Comparison of ENCODE assay signal across 32 cellular contexts in the genomic region with DNA sequence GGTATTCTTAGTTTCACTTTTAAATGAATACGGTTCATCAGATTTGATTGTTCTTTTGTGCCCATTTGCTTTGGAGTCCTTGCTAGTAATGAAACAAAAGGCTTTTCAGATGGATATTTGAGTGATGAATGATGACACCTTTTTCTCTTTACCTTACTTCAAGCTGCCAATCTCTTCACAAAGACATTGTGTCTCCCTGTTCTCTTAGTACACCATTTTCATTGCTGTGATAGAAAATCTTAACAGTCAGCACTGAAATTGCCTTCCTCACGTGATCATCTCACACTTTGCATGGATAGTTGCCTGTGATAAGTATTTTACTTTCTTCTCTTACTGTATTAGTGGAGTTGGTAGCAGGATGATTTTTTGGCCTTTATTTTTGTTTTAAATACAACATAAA.
DNase-seq lines count a peak whose midpoint lies in the region; ATAC-seq, FAIRE-seq and TF ChIP-seq lines count a peak whose summit lies in the region.
"Had no signal": no experiment of that assay in that cellular context is flagged by ENCODE, and none has a peak within 500 bp of the region (broad histone marks: within the 10 kb centered on the region; RNA-seq: fewer than 3 reads in every experiment).

No MANE protein-coding gene starts in this region.

- H3K27me3 ChIP-seq in MM.1S (replicated peaks; ENCODE audit: insufficient read depth, low read length) = no peaks in the 10 kb centered on the region
- H3K27me3 ChIP-seq in H1 (replicated peaks in 1 of 4; ENCODE audit: control insufficient read depth in 3 of 4, extremely low read depth in 1 of 4, insufficient read depth in 3 of 4, low read length in 3 of 4) = no peaks in the 10 kb centered on the region
- H3K27me3 ChIP-seq: heart left ventricle, neural progenitor cell, right atrium auricular region, upper lobe of right lung had no signal

- no peak overlapping the region for H3K27ac Mint-ChIP-seq in Calu3 (ENCODE audit: unreplicated experiment)
- H3K27ac Mint-ChIP-seq in activated CD4-positive, alpha-beta memory T cell treated with anti-CD3 and anti-CD28 coated beads, Interleukin-2, amount 10 ng/mL, durations not matched to agents 7 days and 5 days = no peak overlapping the region
- H3K27ac Mint-ChIP-seq in activated CD8-positive, alpha-beta T cell treated with anti-CD3 and anti-CD28 coated beads for 36 hours = no peak overlapping the region
- H3K27ac Mint-ChIP-seq: activated CD8-positive, alpha-beta T cell treated with anti-CD3 and anti-CD28 coated beads, Interleukin-2, amount 10 ng/mL, durations not matched to agents 7 days and 5 days; activated naive CD4-positive, alpha-beta T cell treated with anti-CD3 and anti-CD28 coated beads, Interleukin-2, amount 50 U/mL, for 24 hours; activated T-helper 2 cell treated with anti-CD3 and anti-CD28 coated beads, Interferon-gamma antibody, Interleukin-2, Interleukin-4, amounts not matched to agents 10 μg/mL and 5 μg/mL and 100 μg/mL, durations not matched to agents 14 hours and 24 hours and 36 hours; CD4-positive, CD25-positive, alpha-beta regulatory T cell; IgD-negative memory B cell; memory B cell; neural progenitor cell had no signal

- DNase-seq in A549 (ENCODE audit: low read depth in 1 of 2, low spot score in 1 of 2) = no peak
- DNase-seq in Calu3 = no peak
- peak; percentile 25 for DNase-seq in MM.1S
- DNase-seq in H1 (ENCODE audit: low read depth in 1 of 2, low spot score in 2 of 2) = no peak
- no peak for DNase-seq in activated CD4-positive, alpha-beta memory T cell treated with anti-CD3 and anti-CD28 coated beads, Interleukin-2, amount 10 ng/mL, durations not matched to agents 7 days and 5 days
- DNase-seq in NCI-H510A (lab: John Stamatoyannopoulos, UW) = no peak
- no peak for DNase-seq in activated CD8-positive, alpha-beta T cell treated with anti-CD3 and anti-CD28 coated beads for 36 hours
- DNase-seq in NCI-H69 (lab: John Stamatoyannopoulos, UW) = no peak
- DNase-seq: activated CD4-positive, CD25-positive, alpha-beta regulatory T cell treated with anti-CD3 and anti-CD28 coated beads, Interleukin-2, amount 50 U/mL, for 72 hours; activated CD8-positive, alpha-beta T cell treated with anti-CD3 and anti-CD28 coated beads, Interleukin-2, amount 10 ng/mL, durations not matched to agents 7 days and 5 days; amygdala; CD4-positive, CD25-positive, alpha-beta regulatory T cell; effector memory CD4-positive, alpha-beta T cell; EL; foreskin fibroblast; heart left ventricle; left cardiac atrium; NCI-H1694; NCI-H82; stimulated activated CD4-positive, alpha-beta T cell treated with anti-CD3 and anti-CD28 coated beads, Interleukin-2, amount 100 ng/mL, for 24 hours; T-helper 2 cell; upper lobe of right lung had no signal

- 0 out of 3 replicates have a peak, but pooled peaks cover 3% of the 10 kb centered on the region for H3K9me3 ChIP-seq in A549
- H3K9me3 ChIP-seq in MM.1S (replicated peaks; ENCODE audit: insufficient read depth, low read length) = no peaks in the 10 kb centered on the region
- peaks cover 10 to 15% of the 10 kb centered on the region in 2 experiments; a peak in 3 of 4 replicates for H3K9me3 ChIP-seq in H1 (ENCODE audit: insufficient read depth in 2 of 2, low read depth in 1 of 2, low read length in 1 of 2)
- H3K9me3 ChIP-seq: upper lobe of right lung had no signal

- H4K8ac ChIP-seq in H1 (ENCODE audit: extremely low read depth, insufficient read depth, low read length) = no peak overlapping the region

- H3K4me1 ChIP-seq in A549 (no peaks in the 10 kb centered on the region), MM.1S (ENCODE audit: low read length) (0 out of 2 replicates have a peak, but pooled peaks cover 4% of the 10 kb centered on the region), H1 (replicated peaks in 1 of 4; ENCODE audit: control insufficient read depth in 3 of 4, insufficient read depth in 4 of 4, low read length in 3 of 4) (peaks cover 0 to 4% (median 1%) of the 10 kb centered on the region in 4 experiments; a peak in 2 of 7 replicates)
- H3K4me1 ChIP-seq: heart left ventricle, parathyroid adenoma, right atrium auricular region, upper lobe of right lung had no signal

- intact Hi-C loops in Calu3 (cut with micrococcal nuclease; ENCODE audit: unreplicated experiment) = no loop called here
- intact Hi-C loops in activated CD8-positive, alpha-beta T cell treated with anti-CD3 and anti-CD28 coated beads for 36 hours (cut with micrococcal nuclease) = no loop called here

- no peak for TF ChIP-seq RAD21 in A549 (conservative IDR thresholded peaks at IDR 0.05 in 1 of 2, IDR thresholded peaks at IDR 0.05 in 1 of 2)
- no peak for TF ChIP-seq RAD21 in H1 (IDR thresholded peaks at IDR 0.05 in 1 of 2, conservative IDR thresholded peaks at IDR 0.05 in 1 of 2; ENCODE audit: low read depth in 2 of 2, low read length in 2 of 2)

- no TSS peak for BruUV-seq in Calu3 (replicated peaks; lab: Mats Ljungman, UMichigan)

- peak overlapping the region; percentile 84 for H2BK120ac ChIP-seq in H1 (replicated peaks; ENCODE audit: low read depth, low read length)

- H3K79me2 ChIP-seq in MM.1S (ENCODE audit: low read length) (no peaks in the 10 kb centered on the region), H1 (ENCODE audit: control insufficient read depth in 1 of 2, insufficient read depth in 2 of 2, low read length in 2 of 2) (no peaks in the 10 kb centered on the region)
- H3K79me2 ChIP-seq: parathyroid adenoma had no signal

- H3K4me2 ChIP-seq in A549 (peak overlapping the region; percentile 36; the same call in 2 of the 3 replicates), MM.1S (ENCODE audit: low read depth, low read length) (peak overlapping the region; percentile 39; the same call in 1 of the 2 replicates), H1 (ENCODE audit: insufficient read depth in 1 of 2, low read depth in 2 of 2, low read length in 2 of 2) (peak overlapping the region in 1 of 2 experiments; percentile 14; a peak in 1 of 4 replicates)
- H3K4me2 ChIP-seq: neural progenitor cell, smooth muscle cell had no signal

- H3K9ac ChIP-seq in MM.1S (ENCODE audit: low read length) = no peak overlapping the region
- no peak overlapping the region for H3K9ac ChIP-seq in H1 (replicated peaks in 1 of 4; ENCODE audit: extremely low read depth in 1 of 4, low read depth in 3 of 4, low read length in 3 of 4)
- H3K9ac ChIP-seq: neural progenitor cell, parathyroid adenoma had no signal

- H4K20me1 ChIP-seq in MM.1S (ENCODE audit: insufficient read depth, low read length) (no peaks in the 10 kb centered on the region), H1 (replicated peaks in 1 of 2; ENCODE audit: control insufficient read depth in 1 of 2, insufficient read depth in 2 of 2, low read length in 2 of 2) (no peaks in the 10 kb centered on the region)

- FAIRE-seq in A549 (lab: Jason Lieb, UNC) (no peak), H1 (lab: Jason Lieb, UNC) (no peak)
- FAIRE-seq: colon had no signal

- no peak overlapping the region for H2BK20ac ChIP-seq in H1 (ENCODE audit: low read length)

- no peaks in the 10 kb centered on the region for H3F3A ChIP-seq in MM.1S (ENCODE audit: insufficient read depth, low read length)

- WGBS in A549 (ENCODE audit: missing lambda C conversion rate) = 3% methylated on average over 2 of the region's 2 CpGs
- 76% methylated on average over 2 of the region's 2 CpGs; no CpG with 5 or more reads in 1 of the 2 experiments for WGBS in H1 (ENCODE audit: extremely low coverage in 1 of 2, insufficient coverage in 1 of 2, insufficient read length in 1 of 2, insufficient replicate concordance in 2 of 2, low coverage in 1 of 2, low lambda C conversion rate in 2 of 2, missing lambda C conversion rate in 1 of 2), 2 experiments

- ATAC-seq in A549 = no peak
- no peak for ATAC-seq in activated CD8-positive, alpha-beta T cell treated with anti-CD3 and anti-CD28 coated beads for 36 hours
- ATAC-seq: activated CD8-positive, alpha-beta T cell treated with anti-CD3 and anti-CD28 coated beads, Interleukin-2, amount 10 ng/mL, durations not matched to agents 7 days and 5 days; heart left ventricle; left cardiac atrium; Right ventricle myocardium inferior; upper lobe of right lung had no signal

- no peak overlapping the region for H3K4ac ChIP-seq in H1 (replicated peaks; ENCODE audit: insufficient read length, low read depth, low read length)

- H2AFZ ChIP-seq in MM.1S (ENCODE audit: low read length) = peak overlapping the region; percentile 17; the same call in 1 of the 2 replicates
- H2AFZ ChIP-seq in H1 (ENCODE audit: low read length) = 0 out of 2 replicates have a peak overlapping the region, but pooled peaks have one; percentile 24
- H2AFZ ChIP-seq: neural progenitor cell, parathyroid adenoma had no signal

- H3K36me3 ChIP-seq in MM.1S (replicated peaks; ENCODE audit: insufficient read depth, low read length) (no peaks in the 10 kb centered on the region), H1 (ENCODE audit: control insufficient read depth in 2 of 4, insufficient read depth in 4 of 4, low read length in 3 of 4) (peaks cover 0 to 3% (median 0%) of the 10 kb centered on the region in 4 experiments; a peak in 1 of 8 replicates)
- H3K36me3 ChIP-seq: heart left ventricle, neural progenitor cell, right atrium auricular region, upper lobe of right lung had no signal

- no peak for TF ChIP-seq EP300 in A549 (IDR thresholded peaks at IDR 0.05)
- no peak for TF ChIP-seq EP300 in H1 (IDR thresholded peaks at IDR 0.05; ENCODE audit: borderline replicate concordance in 1 of 2, low read depth in 2 of 2, low read length in 2 of 2)

- H3K56ac ChIP-seq in H1 (replicated peaks; ENCODE audit: insufficient read length, low read depth, low read length) = no peak overlapping the region

- no peaks in the 10 kb centered on the region for H3K4me1 Mint-ChIP-seq in Calu3 (ENCODE audit: low read depth, unreplicated experiment)
- no peaks in the 10 kb centered on the region for H3K4me1 Mint-ChIP-seq in activated CD4-positive, alpha-beta memory T cell treated with anti-CD3 and anti-CD28 coated beads, Interleukin-2, amount 10 ng/mL, durations not matched to agents 7 days and 5 days
- no peaks in the 10 kb centered on the region for H3K4me1 Mint-ChIP-seq in activated CD8-positive, alpha-beta T cell treated with anti-CD3 and anti-CD28 coated beads for 36 hours (ENCODE audit: low read depth)
- H3K4me1 Mint-ChIP-seq: activated naive CD4-positive, alpha-beta T cell treated with anti-CD3 and anti-CD28 coated beads, Interleukin-2, amount 50 U/mL, for 24 hours; CD4-positive, CD25-positive, alpha-beta regulatory T cell; IgD-negative memory B cell; memory B cell had no signal

- H4K5ac ChIP-seq in H1 (ENCODE audit: insufficient read length, low read depth, low read length) = peak overlapping the region; percentile 28

- H3K14ac ChIP-seq in H1 (ENCODE audit: insufficient read length) = no peak overlapping the region

- H3K4me3 ChIP-seq in A549 (no peak overlapping the region; the same call in 2 of the 3 replicates), MM.1S (ENCODE audit: low read length) (peak overlapping the region; percentile 42), H1 (ENCODE audit: extremely low read depth in 1 of 4, insufficient read depth in 2 of 4, low read depth in 3 of 4, low read length in 4 of 4) (peak overlapping the region in 1 of 4 experiments; percentile 1; a peak in 1 of 8 replicates)
- H3K4me3 ChIP-seq: neural progenitor cell, right atrium auricular region, smooth muscle cell, upper lobe of right lung had no signal

- CTCF ChIA-PET in A549 (lab: Yijun Ruan, JAX) (no interaction called here), Calu3 (lab: Charles Lee) (no interaction called here), H1 (lab: Charles Lee; ENCODE audit: partially characterized antibody) (interaction anchor here (1.4 kb wide), 1 partner anchor 19 kb away, joined by 3 read pairs; no protein-coding TSS in a partner anchor)
- CTCF ChIA-PET in activated CD4-positive, alpha-beta memory T cell treated with anti-CD3 and anti-CD28 coated beads, Interleukin-2, amount 10 ng/mL, durations not matched to agents 7 days and 5 days (lab: Charles Lee) = no interaction called here
- CTCF ChIA-PET in activated CD8-positive, alpha-beta T cell treated with anti-CD3 and anti-CD28 coated beads for 36 hours (lab: Charles Lee) = no interaction called here

- no peaks in the 10 kb centered on the region for H3K36me3 Mint-ChIP-seq in Calu3 (ENCODE audit: insufficient read depth, unreplicated experiment)
- H3K36me3 Mint-ChIP-seq in activated CD4-positive, alpha-beta memory T cell treated with anti-CD3 and anti-CD28 coated beads, Interleukin-2, amount 10 ng/mL, durations not matched to agents 7 days and 5 days (ENCODE audit: low read depth) = no peaks in the 10 kb centered on the region
- H3K36me3 Mint-ChIP-seq in activated CD8-positive, alpha-beta T cell treated with anti-CD3 and anti-CD28 coated beads for 36 hours (ENCODE audit: low read depth) = no peaks in the 10 kb centered on the region
- H3K36me3 Mint-ChIP-seq: activated naive CD4-positive, alpha-beta T cell treated with anti-CD3 and anti-CD28 coated beads, Interleukin-2, amount 50 U/mL, for 24 hours; CD4-positive, CD25-positive, alpha-beta regulatory T cell; memory B cell had no signal

- no peaks in the 10 kb centered on the region; the same call in 1 of the 2 replicates for H3K23me2 ChIP-seq in H1 (ENCODE audit: low read depth, low read length)

- peaks cover 5% of the 10 kb centered on the region for H3K9me3 Mint-ChIP-seq in Calu3 (ENCODE audit: low read depth, unreplicated experiment)
- H3K9me3 Mint-ChIP-seq in activated CD4-positive, alpha-beta memory T cell treated with anti-CD3 and anti-CD28 coated beads, Interleukin-2, amount 10 ng/mL, durations not matched to agents 7 days and 5 days = peaks cover 15% of the 10 kb centered on the region
- peaks cover 3% of the 10 kb centered on the region for H3K9me3 Mint-ChIP-seq in activated CD8-positive, alpha-beta T cell treated with anti-CD3 and anti-CD28 coated beads for 36 hours
- H3K9me3 Mint-ChIP-seq: activated naive CD4-positive, alpha-beta T cell treated with anti-CD3 and anti-CD28 coated beads, Interleukin-2, amount 50 U/mL, for 24 hours had no signal

- no peak overlapping the region for H3K18ac ChIP-seq in H1 (ENCODE audit: extremely low read depth, low read length)

- no peak overlapping the region for H3K27ac ChIP-seq in A549
- no peak overlapping the region for H3K27ac ChIP-seq in MM.1S (ENCODE audit: low read length)
- no peak overlapping the region for H3K27ac ChIP-seq in H1 (ENCODE audit: low read depth, low read length)
- H3K27ac ChIP-seq: heart left ventricle, neural progenitor cell, parathyroid adenoma, right atrium auricular region, upper lobe of right lung had no signal

- no peak overlapping the region for H4K91ac ChIP-seq in H1 (replicated peaks; ENCODE audit: insufficient read length, low read length)

- H3K79me1 ChIP-seq in H1 (ENCODE audit: low read depth, low read length) = no peaks in the 10 kb centered on the region

- POLR2A ChIA-PET in A549 (lab: Yijun Ruan, JAX) (no interaction called here), H1 (lab: Charles Lee; ENCODE audit: partially characterized antibody) (no interaction called here)
- POLR2A ChIA-PET in activated CD4-positive, alpha-beta memory T cell treated with anti-CD3 and anti-CD28 coated beads, Interleukin-2, amount 10 ng/mL, durations not matched to agents 7 days and 5 days (lab: Charles Lee) = no interaction called here
- POLR2A ChIA-PET in activated CD8-positive, alpha-beta T cell treated with anti-CD3 and anti-CD28 coated beads for 36 hours (lab: Charles Lee) = no interaction called here

- no peak overlapping the region for H2BK5ac ChIP-seq in H1 (ENCODE audit: low read depth, low read length)

- TF ChIP-seq POLR2A in A549 (IDR thresholded peaks at IDR 0.05; ENCODE audit: low read length) (no peak), H1 (IDR thresholded peaks at IDR 0.05; ENCODE audit: control extremely low read depth in 1 of 2, low read depth in 2 of 2, low read length in 2 of 2) (no peak)

- H3K4me3 Mint-ChIP-seq in Calu3 (ENCODE audit: low read depth, unreplicated experiment) = peak overlapping the region; percentile 32
- no peak overlapping the region for H3K4me3 Mint-ChIP-seq in activated CD4-positive, alpha-beta memory T cell treated with anti-CD3 and anti-CD28 coated beads, Interleukin-2, amount 10 ng/mL, durations not matched to agents 7 days and 5 days
- H3K4me3 Mint-ChIP-seq in activated CD8-positive, alpha-beta T cell treated with anti-CD3 and anti-CD28 coated beads for 36 hours = no peak overlapping the region
- H3K4me3 Mint-ChIP-seq: activated CD8-positive, alpha-beta T cell treated with anti-CD3 and anti-CD28 coated beads, Interleukin-2, amount 10 ng/mL, durations not matched to agents 7 days and 5 days; activated naive CD4-positive, alpha-beta T cell treated with anti-CD3 and anti-CD28 coated beads, Interleukin-2, amount 50 U/mL, for 24 hours; CD4-positive, CD25-positive, alpha-beta regulatory T cell; IgD-negative memory B cell; memory B cell; neural progenitor cell had no signal

- no peak overlapping the region for H2AK5ac ChIP-seq in H1 (ENCODE audit: low read depth, low read length)

- H3K9me2 ChIP-seq in MM.1S (replicated peaks; ENCODE audit: insufficient read depth, low read length) = no peaks in the 10 kb centered on the region

- no peaks in the 10 kb centered on the region for H3K27me3 Mint-ChIP-seq in Calu3 (ENCODE audit: unreplicated experiment)
- H3K27me3 Mint-ChIP-seq in activated CD4-positive, alpha-beta memory T cell treated with anti-CD3 and anti-CD28 coated beads, Interleukin-2, amount 10 ng/mL, durations not matched to agents 7 days and 5 days = no peaks in the 10 kb centered on the region
- H3K27me3 Mint-ChIP-seq in activated CD8-positive, alpha-beta T cell treated with anti-CD3 and anti-CD28 coated beads for 36 hours = no peaks in the 10 kb centered on the region
- H3K27me3 Mint-ChIP-seq: activated naive CD4-positive, alpha-beta T cell treated with anti-CD3 and anti-CD28 coated beads, Interleukin-2, amount 50 U/mL, for 24 hours; CD4-positive, CD25-positive, alpha-beta regulatory T cell; IgD-negative memory B cell; memory B cell had no signal

- no peak overlapping the region for H2BK15ac ChIP-seq in H1 (ENCODE audit: low read length)

- H3K23ac ChIP-seq in H1 (ENCODE audit: insufficient read length) = no peak overlapping the region

- TF ChIP-seq CTCF in A549 (IDR thresholded peaks at IDR 0.05) = no peak
- no peak for TF ChIP-seq CTCF in Calu3 (IDR thresholded peaks at IDR 0.05; ENCODE audit: unreplicated experiment)
- no peak for TF ChIP-seq CTCF in MM.1S (IDR thresholded peaks at IDR 0.05; ENCODE audit: low read length)
- no peak for TF ChIP-seq CTCF in H1 (IDR thresholded peaks at IDR 0.05; ENCODE audit: control extremely low read depth in 1 of 3, insufficient read depth in 1 of 3, low read depth in 1 of 3, low read length in 3 of 3)
- TF ChIP-seq CTCF in activated CD8-positive, alpha-beta T cell treated with anti-CD3 and anti-CD28 coated beads for 36 hours (IDR thresholded peaks at IDR 0.05) = no peak

- no peak overlapping the region for H2BK12ac ChIP-seq in H1 (ENCODE audit: low read depth, low read length)
